Comparison of ENCODE assay signal across 10 cellular contexts in genomic region chr6:165662041-165662491, GRCh38. TPM values are rescaled to one million over a fixed set of nuclear protein-coding genes. Genes with fewer than 3 reads are reported as not detected.
DNase-seq lines count a peak whose midpoint lies in the region; ATAC-seq, FAIRE-seq and TF ChIP-seq lines count a peak whose summit lies in the region.
"Had no signal": no experiment of that assay in that cellular context is flagged by ENCODE, and none has a peak within 500 bp of the region (broad histone marks: within the 10 kb centered on the region; RNA-seq: fewer than 3 reads in every experiment).

No MANE protein-coding gene starts in this region.

- intact Hi-C loops in HepG2 (cut with micrococcal nuclease; ENCODE audit: unreplicated experiment): no loop called here

- H3K4me3 Mint-ChIP-seq in CD8-positive, alpha-beta memory T cell: no peak overlapping the region
- H3K4me3 Mint-ChIP-seq in effector memory CD8-positive, alpha-beta T cell: peak overlapping the region in 1 of 2 donors; percentile 23
- H3K4me3 Mint-ChIP-seq: T-helper 1 cell treated with Interleukin-12 subunit alpha and Interleukin-12 subunit beta and Interleukin-4 antibody, amounts not matched to agents 30 μg/mL and 1 μg/mL, for 36 hours had no signal

- no peaks in the 10 kb centered on the region for H4K20me1 ChIP-seq in HepG2 (ENCODE audit: insufficient read depth, low read length)

- FAIRE-seq in HepG2 (lab: Jason Lieb, UNC): no peak

- H3K36me3 Mint-ChIP-seq in CD8-positive, alpha-beta memory T cell: peaks cover 0 to 3% (median 2%) of the 10 kb centered on the region in 3 donors
- H3K36me3 Mint-ChIP-seq in effector memory CD8-positive, alpha-beta T cell (ENCODE audit: insufficient read depth): no peaks in the 10 kb centered on the region

- H3K27ac Mint-ChIP-seq in CD8-positive, alpha-beta memory T cell: no peak overlapping the region
- no peak overlapping the region for H3K27ac Mint-ChIP-seq in effector memory CD8-positive, alpha-beta T cell
- H3K27ac Mint-ChIP-seq: T-helper 1 cell treated with Interleukin-12 subunit alpha and Interleukin-12 subunit beta and Interleukin-4 antibody, amounts not matched to agents 30 μg/mL and 1 μg/mL, for 36 hours had no signal

- H3K36me3 ChIP-seq in liver (ENCODE audit: control insufficient read depth in 4 of 4, insufficient read depth in 3 of 4, low read depth in 1 of 4, low read length in 3 of 4) (no peaks in the 10 kb centered on the region), HepG2 (replicated peaks in 1 of 2; ENCODE audit: control insufficient read depth in 1 of 2, insufficient read depth in 2 of 2, low read length in 2 of 2) (no peaks in the 10 kb centered on the region), muscle layer of colon (ENCODE audit: insufficient read depth, low read length) (no peaks in the 10 kb centered on the region)
- no peaks in the 10 kb centered on the region for H3K36me3 ChIP-seq in CD8-positive, alpha-beta memory T cell (ENCODE audit: insufficient read depth, low read length)

- H3K27ac ChIP-seq in liver (ENCODE audit: low read depth in 1 of 2, low read length in 2 of 2): peak overlapping the region; percentile 33 to 61
- no peak overlapping the region for H3K27ac ChIP-seq in HepG2 (ENCODE audit: extremely low read length, insufficient read depth, low read length)
- no peak overlapping the region for H3K27ac ChIP-seq in muscle layer of colon (ENCODE audit: low read depth, low read length)
- H3K27ac ChIP-seq in CD8-positive, alpha-beta memory T cell (ENCODE audit: low read depth, low read length): no peak overlapping the region

- no peaks in the 10 kb centered on the region for H3K79me2 ChIP-seq in HepG2 (ENCODE audit: insufficient read depth, low read length)

- no peak for TF ChIP-seq CTCF in liver (IDR thresholded peaks at IDR 0.05; ENCODE audit: low read depth, low read length, missing input control)
- TF ChIP-seq CTCF in HepG2 (CRISPR knock-in tag; IDR thresholded peaks at IDR 0.05): no peak

- in situ Hi-C loops in HepG2 (cut with HindIII; ENCODE audit: extremely low pct_ligation_motif_present, low pct_unique_long_range_greater_than_20kb): no loop called here

- BruUV-seq in HepG2 (replicated peaks; lab: Mats Ljungman, UMichigan): no TSS peak

- H3K9ac ChIP-seq in liver (ENCODE audit: low read depth in 1 of 2, low read length in 2 of 2) (no peak overlapping the region), HepG2 (ENCODE audit: insufficient read depth, low read depth, low read length) (no peak overlapping the region), muscle layer of colon (ENCODE audit: low read length) (no peak overlapping the region)

- H3K27me3 ChIP-seq in liver (ENCODE audit: control insufficient read depth in 4 of 4, insufficient read depth in 4 of 4, low read length in 3 of 4) (peaks cover 0 to 26% (median 11%) of the 10 kb centered on the region in 4 donors), HepG2 (ENCODE audit: control insufficient read depth in 1 of 2, insufficient read depth in 2 of 2, low read length in 2 of 2) (peaks cover 14 to 60% of the 10 kb centered on the region in 2 experiments; a peak in 4 of 5 replicates), muscle layer of colon (ENCODE audit: control insufficient read depth in 1 of 2, insufficient read depth in 2 of 2, low read length in 2 of 2) (peaks cover 45 to 63% of the 10 kb centered on the region in 2 donors)
- peaks cover 7% of the 10 kb centered on the region for H3K27me3 ChIP-seq in CD8-positive, alpha-beta memory T cell (ENCODE audit: insufficient read depth, low read length, poor library complexity, severe bottlenecking)

- H3K9me3 ChIP-seq in liver (ENCODE audit: control insufficient read depth in 4 of 4, low read length in 3 of 4) (no peaks in the 10 kb centered on the region), HepG2 (ENCODE audit: low read length) (no peaks in the 10 kb centered on the region), muscle layer of colon (ENCODE audit: low read length) (no peaks in the 10 kb centered on the region)
- H3K9me3 ChIP-seq in CD8-positive, alpha-beta memory T cell (ENCODE audit: low read length): no peaks in the 10 kb centered on the region

- ATAC-seq in HepG2: no peak
- no peak for ATAC-seq in effector memory CD8-positive, alpha-beta T cell (replicated peaks)

- H3K9me3 Mint-ChIP-seq in CD8-positive, alpha-beta memory T cell: peaks cover 0 to 3% (median 0%) of the 10 kb centered on the region in 5 donors
- H3K9me3 Mint-ChIP-seq in effector memory CD8-positive, alpha-beta T cell: no peaks in the 10 kb centered on the region
- H3K9me3 Mint-ChIP-seq: T-helper 1 cell treated with Interleukin-12 subunit alpha and Interleukin-12 subunit beta and Interleukin-4 antibody, amounts not matched to agents 30 μg/mL and 1 μg/mL, for 36 hours had no signal

- POLR2A ChIA-PET in HepG2 (lab: Yijun Ruan, JAX): no interaction called here
- POLR2A ChIA-PET in CD8-positive, alpha-beta memory T cell (lab: Charles Lee): no interaction called here

- no peak overlapping the region for H3K4me2 ChIP-seq in HepG2 (ENCODE audit: low read depth, low read length)

- H3K4me1 Mint-ChIP-seq in CD8-positive, alpha-beta memory T cell: peaks cover 0 to 17% (median 5%) of the 10 kb centered on the region in 3 donors
- peaks cover 0 to 2% of the 10 kb centered on the region in 2 donors for H3K4me1 Mint-ChIP-seq in effector memory CD8-positive, alpha-beta T cell (ENCODE audit: low read depth in 2 of 2)

- 2% methylated on average over 55 of the region's 55 CpGs for WGBS in liver
- 72% methylated on average over 44 of the region's 55 CpGs for WGBS in HepG2 (ENCODE audit: low lambda C conversion rate)

- no peak for TF ChIP-seq EP300 in HepG2 (IDR thresholded peaks at IDR 0.05; ENCODE audit: low read depth in 2 of 2, low read length in 2 of 2)
- no peak for TF ChIP-seq EP300 in HepG2 (CRISPR knock-in tag; IDR thresholded peaks at IDR 0.05; ENCODE audit: borderline replicate concordance)

- DNase-seq in HepG2 (ENCODE audit: low spot score) (no peak), ecto neural progenitor cell (ENCODE audit: low spot score) (peak; percentile 82), HuH-7.5 (ENCODE audit: low spot score) (no peak)
- DNase-seq in activated CD8-positive, alpha-beta memory T cell treated with anti-CD3 and anti-CD28 coated beads, Interleukin-2, amount 50 U/mL, for 4 hours: no peak
- no peak for DNase-seq in CD8-positive, alpha-beta memory T cell
- no peak for DNase-seq in effector memory CD8-positive, alpha-beta T cell
- DNase-seq: DND-41 had no signal

- H2AFZ ChIP-seq in HepG2 (ENCODE audit: low read length): no peak overlapping the region

- TF ChIP-seq POLR2A in HepG2 (IDR thresholded peaks at IDR 0.05; ENCODE audit: insufficient read depth in 1 of 2, low read depth in 2 of 2, low read length in 2 of 2): no peak

- TF ChIP-seq RAD21 in liver (IDR thresholded peaks at IDR 0.05) (no peak), HepG2 (CRISPR knock-in tag; IDR thresholded peaks at IDR 0.05) (no peak)

- peak overlapping the region in 1 of 3 donors; percentile 60 for H3K4me3 ChIP-seq in liver (ENCODE audit: low read depth in 1 of 3, low read length in 3 of 3)
- H3K4me3 ChIP-seq in HepG2 (replicated peaks in 1 of 3; ENCODE audit: insufficient read depth in 1 of 3, low read depth in 2 of 3, low read length in 3 of 3): no peak overlapping the region
- H3K4me3 ChIP-seq in muscle layer of colon (ENCODE audit: low read depth in 1 of 2, low read length in 2 of 2): peak overlapping the region; percentile 31 to 58
- H3K4me3 ChIP-seq in CD8-positive, alpha-beta memory T cell (ENCODE audit: low read length): no peak overlapping the region

- peaks cover 21 to 44% (median 34%) of the 10 kb centered on the region in 4 donors for H3K4me1 ChIP-seq in liver (ENCODE audit: control insufficient read depth in 4 of 4, insufficient read depth in 4 of 4, low read length in 3 of 4)
- no peaks in the 10 kb centered on the region for H3K4me1 ChIP-seq in HepG2 (ENCODE audit: insufficient read depth, low read length)
- peaks cover 20% of the 10 kb centered on the region for H3K4me1 ChIP-seq in muscle layer of colon (ENCODE audit: insufficient read depth, low read length)
- no peaks in the 10 kb centered on the region for H3K4me1 ChIP-seq in CD8-positive, alpha-beta memory T cell (ENCODE audit: insufficient read depth, low read length)

- peaks cover 21 to 40% of the 10 kb centered on the region in 2 donors for H3K27me3 Mint-ChIP-seq in CD8-positive, alpha-beta memory T cell
- peaks cover 31 to 61% of the 10 kb centered on the region in 2 donors for H3K27me3 Mint-ChIP-seq in effector memory CD8-positive, alpha-beta T cell

- CTCF ChIA-PET in HepG2 (lab: Yijun Ruan, JAX; ENCODE audit: low intra/inter-chr PET ratio, low total read pairs): no interaction called here
- CTCF ChIA-PET in CD8-positive, alpha-beta memory T cell (lab: Charles Lee): no interaction called here

TF ChIP-seq in liver, 16 proteins besides CTCF, POLR2A, EP300 and RAD21 (continues in another document):
- TF ChIP-seq NR2F2 (IDR thresholded peaks at IDR 0.05): no peak

TF ChIP-seq in HepG2, 621 proteins besides CTCF, POLR2A, EP300 and RAD21 (continues in another document):
- no peak for TF ChIP-seq NR2F2 (IDR thresholded peaks at IDR 0.05; ENCODE audit: borderline replicate concordance, low read depth)

RNA-seq across cellular contexts. Expression of gene PDE10A, which starts 1.0 kb away (rescaled TPM):
- total RNA-seq in liver (1 to 10 TPM in 1 of 2 donors, under 1 TPM in 1; 0.70 to 1.7 TPM), HepG2 (2016; rRNA removed; fragmentation: Illumina TruSeq; extraction: Trizol) (not detected in 2 replicates)
- polyA plus RNA-seq in liver (under 1 TPM; 0.20 to 0.24 TPM), HepG2 (2011; rRNA removed) (0.07 TPM in 1 of 2 replicates, not detected in the other)
- not detected in 2 replicates for total RNA-seq in HepG2 (2016; cell fraction: cytosol; rRNA removed; fragmentation: Illumina TruSeq; extraction: Trizol; ENCODE audit: low read depth)
- total RNA-seq in HepG2 (2016; cell fraction: insoluble cytoplasmic fraction; rRNA removed; fragmentation: Illumina TruSeq; extraction: Trizol): not detected in 2 replicates
- not detected in 2 replicates for total RNA-seq in HepG2 (2016; cell fraction: membrane; rRNA removed; fragmentation: Illumina TruSeq; extraction: Trizol)
- total RNA-seq in HepG2 (2016; cell fraction: nucleus; rRNA removed; fragmentation: Illumina TruSeq; extraction: Trizol): not detected in 2 replicates
- not detected in 2 replicates for polyA plus RNA-seq in HepG2 (2011; cell fraction: cytosol; rRNA removed)
- not detected in 2 replicates for polyA plus RNA-seq in HepG2 (2011; cell fraction: nucleus; rRNA removed)
- not detected in 2 replicates for polyA plus RNA-seq in HepG2 (2012)
- not detected in 2 replicates for polyA plus RNA-seq in HepG2 (2016; cell fraction: cytosol; fragmentation: Illumina TruSeq; extraction: Trizol; ENCODE audit: low read depth)
- polyA plus RNA-seq in HepG2 (2016; cell fraction: insoluble cytoplasmic fraction; fragmentation: Illumina TruSeq; extraction: Trizol; ENCODE audit: low read depth): not detected in 2 replicates
- polyA plus RNA-seq in HepG2 (2016; cell fraction: membrane; fragmentation: Illumina TruSeq; extraction: Trizol; ENCODE audit: low read depth): not detected in 2 replicates
- polyA plus RNA-seq in HepG2 (2016; cell fraction: nucleus; fragmentation: Illumina TruSeq; extraction: Trizol; ENCODE audit: insufficient read depth, low read depth): not detected in 2 replicates
- 533 TPM in 1 of 2 replicates, not detected in the other for polyA minus RNA-seq in HepG2 (2011; rRNA and poly(A)+ RNA removed; ENCODE audit: low replicate concordance)
- polyA minus RNA-seq in HepG2 (2011; cell fraction: cytosol; rRNA and poly(A)+ RNA removed): 1.3 and 1.9 TPM in 2 replicates
- 0.37 and 1.8 TPM in 2 replicates for polyA minus RNA-seq in HepG2 (2011; cell fraction: nucleus; rRNA and poly(A)+ RNA removed)
- not detected for total RNA-seq in CD8-positive, alpha-beta memory T cell
- polyA plus RNA-seq in CD8-positive, alpha-beta memory T cell: not detected

Comparison
In these comparisons a context has a peak if more than half of its experiments do, and no peak if none do; other contexts are left out.
1. H3K27ac ChIP-seq: peak in liver (2 of 2); none in HepG2 (single experiment), muscle layer of colon (single experiment) and CD8-positive, alpha-beta memory T cell (single experiment).
2. H3K4me3 ChIP-seq: peak in muscle layer of colon (2 of 2); none in HepG2 (0 of 3) and CD8-positive, alpha-beta memory T cell (single experiment).